Comparison of ENCODE assay signal across 8 cellular contexts in the genomic region with DNA sequence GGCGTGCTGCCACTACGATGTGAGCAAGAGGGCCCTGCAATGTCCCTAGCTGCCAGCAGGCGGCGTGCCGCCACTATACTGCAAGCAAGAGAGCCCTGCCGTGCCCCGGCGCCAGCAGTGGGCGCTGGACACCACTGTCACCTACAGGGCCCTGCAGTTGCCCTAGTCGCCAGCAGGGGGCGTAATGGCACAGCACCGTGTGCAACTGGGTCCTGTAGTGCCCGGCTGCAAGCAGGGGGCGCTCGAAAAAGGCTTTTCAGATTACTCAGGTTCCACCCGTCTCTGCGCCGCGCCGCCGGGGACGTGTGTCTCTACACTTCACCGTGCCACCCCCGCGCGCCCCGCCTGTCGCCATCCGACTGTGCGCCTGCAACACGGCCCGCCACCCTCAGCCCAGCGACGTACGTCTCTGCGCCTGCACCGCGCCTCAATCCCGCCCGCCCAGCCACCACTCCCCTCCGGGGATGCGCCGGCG.
A peak's percentile ranks its signal among the peaks of the same experiment; 100 is the strongest.
DNase-seq lines count a peak whose midpoint lies in the region; ATAC-seq and TF ChIP-seq lines count a peak whose summit lies in the region.

No MANE protein-coding gene starts in this region.

- peak; percentile 64 for DNase-seq in BE2C
- peak; percentile 78 to 84 for DNase-seq in activated naive CD4-positive, alpha-beta T cell treated with anti-CD3 and anti-CD28 coated beads, Interleukin-2, amount 50 U/mL, for 72 hours (ENCODE audit: low spot score in 2 of 2)
- DNase-seq in mesendoderm = peak; percentile 21
- no peak for DNase-seq in SIG-M5 treated with dmso at 0.1 percent for 504 hours (lab: John Stamatoyannopoulos, UW; ENCODE audit: unreplicated experiment)
- DNase-seq in COLO829 (ENCODE audit: low spot score) = no peak
- no peak for DNase-seq in NCI-H526 treated with DMSO at 0.1 percent for 48 hours (lab: John Stamatoyannopoulos, UW)
- no peak for DNase-seq in NK-92 treated with Interleukin-12 subunit alpha and Interleukin-12 subunit beta, amount 100 ng/mL, for 24 hours (lab: John Stamatoyannopoulos, UW)

- peak; percentile 74 for TF ChIP-seq CTCF in BE2C (IDR thresholded peaks at IDR 0.05; ENCODE audit: low read depth, low read length)

- H3K56ac ChIP-seq in mesendoderm (ENCODE audit: low read length) = no peak overlapping the region

- H3K9me3 ChIP-seq in BE2C (no peaks in the 10 kb centered on the region; the same call in 1 of the 2 replicates), HUES48 (ENCODE audit: control insufficient read depth, insufficient read depth, low read length) (peaks cover 49% of the 10 kb centered on the region)

- no peak overlapping the region for H3K4me2 ChIP-seq in mesendoderm (ENCODE audit: low read length)

- H3K36me3 ChIP-seq in BE2C (no peaks in the 10 kb centered on the region), HUES48 (ENCODE audit: control insufficient read depth, insufficient read depth, low read length) (no peaks in the 10 kb centered on the region), mesendoderm (ENCODE audit: control insufficient read depth, insufficient read depth, low read length) (no peaks in the 10 kb centered on the region)

- H4K8ac ChIP-seq in mesendoderm (ENCODE audit: low read depth, low read length) = no peak overlapping the region

- H3K27ac ChIP-seq in HUES48 (ENCODE audit: low read depth, low read length) (no peak overlapping the region), mesendoderm (ENCODE audit: low read depth, low read length) (no peak overlapping the region)

- H2AK5ac ChIP-seq in mesendoderm (ENCODE audit: low read length) = no peak overlapping the region

- no peak overlapping the region for H3K4me3 ChIP-seq in BE2C (ENCODE audit: low read depth, low read length)
- peak overlapping the region; percentile 32; the same call in 1 of the 2 replicates for H3K4me3 ChIP-seq in HUES48 (ENCODE audit: low read depth, low read length)
- no peak overlapping the region for H3K4me3 ChIP-seq in mesendoderm (ENCODE audit: low read length)

- H3K27me3 ChIP-seq in BE2C (no peaks in the 10 kb centered on the region), HUES48 (ENCODE audit: control insufficient read depth, insufficient read depth, low read length) (no peaks in the 10 kb centered on the region), mesendoderm (ENCODE audit: insufficient read depth, low read length, poor library complexity) (no peaks in the 10 kb centered on the region)

- no peaks in the 10 kb centered on the region for H3K4me1 ChIP-seq in BE2C
- H3K4me1 ChIP-seq in HUES48 (ENCODE audit: control insufficient read depth, insufficient read depth, low read length) = no peaks in the 10 kb centered on the region
- no peaks in the 10 kb centered on the region for H3K4me1 ChIP-seq in mesendoderm (ENCODE audit: control insufficient read depth, low read depth, low read length)

- H3K36me3 Mint-ChIP-seq in activated naive CD4-positive, alpha-beta T cell treated with anti-CD3 and anti-CD28 coated beads, Interleukin-2, amount 50 U/mL, for 72 hours = no peaks in the 10 kb centered on the region

- no peaks in the 10 kb centered on the region for H3K79me1 ChIP-seq in mesendoderm (ENCODE audit: low read length)

- peak; percentile 62 to 93 for ATAC-seq in activated naive CD4-positive, alpha-beta T cell treated with anti-CD3 and anti-CD28 coated beads, Interleukin-2, amount 50 U/mL, for 72 hours

- H3K79me2 ChIP-seq in mesendoderm (ENCODE audit: control insufficient read depth, insufficient read depth, low read length) = no peaks in the 10 kb centered on the region

- no peak overlapping the region for H3K18ac ChIP-seq in mesendoderm (ENCODE audit: low read length)

- H3K9me3 Mint-ChIP-seq in activated naive CD4-positive, alpha-beta T cell treated with anti-CD3 and anti-CD28 coated beads, Interleukin-2, amount 50 U/mL, for 72 hours = peaks cover 0 to 4% of the 10 kb centered on the region in 2 donors

- no peak overlapping the region for H2BK120ac ChIP-seq in mesendoderm (ENCODE audit: low read depth, low read length)

- H3K4ac ChIP-seq in mesendoderm (ENCODE audit: low read depth, low read length) = no peak overlapping the region

- no peak overlapping the region for H2BK15ac ChIP-seq in mesendoderm (replicated peaks; ENCODE audit: low read depth)

- H3K27ac Mint-ChIP-seq in activated naive CD4-positive, alpha-beta T cell treated with anti-CD3 and anti-CD28 coated beads, Interleukin-2, amount 50 U/mL, for 72 hours = no peak overlapping the region

- no peak overlapping the region for H3K23ac ChIP-seq in mesendoderm (ENCODE audit: low read length)

- no peak overlapping the region for H2BK5ac ChIP-seq in mesendoderm (ENCODE audit: low read length)

- WGBS in mesendoderm (ENCODE audit: extremely low coverage, insufficient coverage, low lambda C conversion rate) = no CpG with 5 or more reads among the region's 44 CpGs

- no peak overlapping the region for H4K5ac ChIP-seq in mesendoderm (ENCODE audit: low read length)

- H3K9ac ChIP-seq in HUES48 (ENCODE audit: low read depth, low read length) (no peak overlapping the region), mesendoderm (ENCODE audit: low read length) (no peak overlapping the region)

Comparison
In these comparisons a context has a peak if more than half of its experiments do, and no peak if none do; other contexts are left out.
1. DNase-seq: peak in BE2C (single experiment), activated naive CD4-positive, alpha-beta T cell treated with anti-CD3 and anti-CD28 coated beads, Interleukin-2, amount 50 U/mL, for 72 hours (2 of 2) and mesendoderm (single experiment); none in SIG-M5 treated with dmso at 0.1 percent for 504 hours (single experiment), COLO829 (single experiment), NCI-H526 treated with DMSO at 0.1 percent for 48 hours (single experiment) and NK-92 treated with Interleukin-12 subunit alpha and Interleukin-12 subunit beta, amount 100 ng/mL, for 24 hours (single experiment).